Comparison of ENCODE assay signal across 11 cellular contexts in genomic region chr3:1275495-1275894, GRCh38.
DNase-seq lines count a peak whose midpoint lies in the region; ATAC-seq, FAIRE-seq and TF ChIP-seq lines count a peak whose summit lies in the region.
"Had no signal": no experiment of that assay in that cellular context is flagged by ENCODE, and none has a peak within 500 bp of the region (broad histone marks: within the 10 kb centered on the region; RNA-seq: fewer than 3 reads in every experiment).

No MANE protein-coding gene starts in this region.

- H3K4me3 ChIP-seq in GM12864 (ENCODE audit: low read depth, low read length) (no peak overlapping the region), RWPE2 (ENCODE audit: severe bottlenecking) (no peak overlapping the region), kidney epithelial cell (ENCODE audit: low read depth, low read length) (no peak overlapping the region), pancreas (no peak overlapping the region)

- H3K4me1 ChIP-seq in RWPE2 (ENCODE audit: insufficient read depth, poor library complexity, severe bottlenecking), result no peaks in the 10 kb centered on the region
- no peaks in the 10 kb centered on the region for H3K4me1 ChIP-seq in pancreas

- peak; percentile 23 for TF ChIP-seq CTCF in GM12864 (IDR thresholded peaks at IDR 0.05; ENCODE audit: low read depth, low read length, missing control alignments)
- peak; percentile 51 for TF ChIP-seq CTCF in RWPE2 (IDR thresholded peaks at IDR 0.05; ENCODE audit: poor library complexity, severe bottlenecking)
- peak; percentile 27 for TF ChIP-seq CTCF in kidney epithelial cell (IDR thresholded peaks at IDR 0.05; ENCODE audit: insufficient read depth, low read length, poor library complexity, severe bottlenecking)
- TF ChIP-seq CTCF in pancreas (IDR thresholded peaks at IDR 0.05), result no peak

- WGBS in pancreas, 2 donors, result 40 to 67% methylated on average over 4 of the region's 4 CpGs

- no peak for FAIRE-seq in pancreas (lab: Jason Lieb, UNC)
- FAIRE-seq: islet of Langerhans had no signal

- ATAC-seq in HG02852 (IDR thresholded peaks at IDR 0.05; ENCODE audit: unreplicated experiment) (peak; percentile 45), RWPE2 (ENCODE audit: low read depth) (no peak), HG02610 (IDR thresholded peaks at IDR 0.05; ENCODE audit: unreplicated experiment) (no peak), pancreas (no peak)
- ATAC-seq: activated CD8-positive, alpha-beta memory T cell treated with anti-CD3 and anti-CD28 coated beads, Interleukin-2, amount 10 ng/mL, durations not matched to agents 7 days and 5 days had no signal

- H3K27ac ChIP-seq in RWPE2 (ENCODE audit: poor library complexity, severe bottlenecking) (no peak overlapping the region), pancreas (no peak overlapping the region)

- intact Hi-C loops in pancreas (cut with DNase I), result no loop called here

- H3K27me3 ChIP-seq in RWPE2 (ENCODE audit: insufficient read depth, poor library complexity, severe bottlenecking) (no peaks in the 10 kb centered on the region), kidney epithelial cell (ENCODE audit: control insufficient read depth, insufficient read depth, low read length) (no peaks in the 10 kb centered on the region), pancreas (no peaks in the 10 kb centered on the region)

- H3K9me3 ChIP-seq in RWPE2 (ENCODE audit: severe bottlenecking) (no peaks in the 10 kb centered on the region), pancreas (no peaks in the 10 kb centered on the region)

- H3K36me3 ChIP-seq in RWPE2 (ENCODE audit: low read depth) (no peaks in the 10 kb centered on the region), kidney epithelial cell (ENCODE audit: control insufficient read depth, insufficient read depth, low read length) (no peaks in the 10 kb centered on the region), pancreas (no peaks in the 10 kb centered on the region)

- DNase-seq in GM12864 (ENCODE audit: low read depth), result no peak
- DNase-seq in RWPE2 (ENCODE audit: low spot score), result no peak
- no peak for DNase-seq in kidney epithelial cell (ENCODE audit: low read depth)
- no peak for DNase-seq in cerebellar nuclear complex (lab: John Stamatoyannopoulos, UW)
- DNase-seq in NCI-H2029 (lab: John Stamatoyannopoulos, UW), result no peak
- no peak for DNase-seq in pancreas
- DNase-seq: activated CD8-positive, alpha-beta memory T cell treated with anti-CD3 and anti-CD28 coated beads, Interleukin-2, amount 10 ng/mL, durations not matched to agents 7 days and 5 days; NCI-H446 treated with DMSO at 0.1 percent for 48 hours had no signal

Comparison
In these comparisons a context has a peak if more than half of its experiments do, and no peak if none do; other contexts are left out.
1. CTCF ChIP-seq: peak in GM12864 (single experiment), RWPE2 (single experiment) and kidney epithelial cell (single experiment); none in pancreas (0 of 4).